ENCODE assay signal across 20 cellular contexts in genomic region chr2:205739618-205740017, GRCh38. TPM values are rescaled to one million over a fixed set of nuclear protein-coding genes. Genes with fewer than 3 reads are reported as not detected.
DNase-seq lines count a peak whose midpoint lies in the region; ATAC-seq and TF ChIP-seq lines count a peak whose summit lies in the region.
"Had no signal": no experiment of that assay in that cellular context is flagged by ENCODE, and none has a peak within 500 bp of the region (broad histone marks: within the 10 kb centered on the region; RNA-seq: fewer than 3 reads in every experiment).

No MANE protein-coding gene starts in this region.

- TF ChIP-seq CTCF in glutamatergic neuron (IDR thresholded peaks at IDR 0.05; ENCODE audit: partially characterized antibody, unreplicated experiment), result no peak

- no peak overlapping the region for H3K9ac ChIP-seq in stomach smooth muscle (ENCODE audit: low read length in 2 of 2)

- peaks cover 42% of the 10 kb centered on the region for H3K4me1 ChIP-seq in stomach smooth muscle (ENCODE audit: control insufficient read depth, insufficient read depth, low read length)

- peak overlapping the region; percentile 75 for H3K27ac ChIP-seq in stomach smooth muscle (ENCODE audit: low read length)
- H3K27ac ChIP-seq: RWPE1 had no signal

- DNase-seq in NCI-H1694 treated with DMSO at 0.1 percent for 48 hours (lab: John Stamatoyannopoulos, UW), result peak; percentile 84
- peak; percentile 79 for DNase-seq in NCI-H524 treated with DMSO at 0.1 percent for 48 hours (lab: John Stamatoyannopoulos, UW)
- DNase-seq in glutamatergic neuron, result no peak
- DNase-seq in SW 1271 (lab: John Stamatoyannopoulos, UW), result no peak
- DNase-seq: EL; GF-D8; H7; NCI-H1092; NCI-H1436; NCI-H2029; NK-92 treated with Interleukin-12 subunit alpha and Interleukin-12 subunit beta, amount 100 ng/mL, for 24 hours; SHP77 treated with DMSO at 0.1 percent for 48 hours had no signal

- no peaks in the 10 kb centered on the region for H3K9me3 ChIP-seq in stomach smooth muscle (ENCODE audit: control insufficient read depth in 2 of 2, low read length in 2 of 2)
- H3K9me3 ChIP-seq: A549 had no signal

- H3K36me3 ChIP-seq in stomach smooth muscle (ENCODE audit: control insufficient read depth in 2 of 2, insufficient read depth in 2 of 2, low read length in 2 of 2), result peaks cover 75 to 82% of the 10 kb centered on the region in 2 donors

- H3K4me3 ChIP-seq in stomach smooth muscle (ENCODE audit: low read length in 2 of 2), result no peak overlapping the region
- H3K4me3 ChIP-seq: A549, K562 had no signal

- no peak for ATAC-seq in GM18520 (IDR thresholded peaks at IDR 0.05; ENCODE audit: unreplicated experiment)
- no peak for ATAC-seq in HG03469 (IDR thresholded peaks at IDR 0.05; ENCODE audit: unreplicated experiment)
- ATAC-seq: A549, K562 had no signal

- peaks cover 12% of the 10 kb centered on the region for H3K27me3 Mint-ChIP-seq in glutamatergic neuron (ENCODE audit: unreplicated experiment)

- H3K9me3 Mint-ChIP-seq in glutamatergic neuron (ENCODE audit: unreplicated experiment), result peaks cover 13% of the 10 kb centered on the region
- H3K9me3 Mint-ChIP-seq: CD14-positive monocyte had no signal

- H3K4me3 Mint-ChIP-seq in glutamatergic neuron (ENCODE audit: unreplicated experiment), result peak overlapping the region; percentile 64
- H3K4me3 Mint-ChIP-seq: B cell, CD14-positive monocyte had no signal

- no peaks in the 10 kb centered on the region for H3K27me3 ChIP-seq in stomach smooth muscle (ENCODE audit: control insufficient read depth in 1 of 2, insufficient read depth in 2 of 2, low read length in 2 of 2)

- H3K27ac Mint-ChIP-seq in glutamatergic neuron (ENCODE audit: unreplicated experiment), result peak overlapping the region; percentile 96
- H3K27ac Mint-ChIP-seq: B cell, CD14-positive monocyte had no signal

- H3K4me1 Mint-ChIP-seq in glutamatergic neuron (ENCODE audit: low read depth, unreplicated experiment), result peaks cover 46% of the 10 kb centered on the region
- H3K4me1 Mint-ChIP-seq: B cell had no signal

- H3K36me3 Mint-ChIP-seq in glutamatergic neuron (ENCODE audit: unreplicated experiment), result peaks cover 19% of the 10 kb centered on the region
- H3K36me3 Mint-ChIP-seq: CD14-positive monocyte had no signal

RNA-seq across cellular contexts. Expression of gene NRP2, which starts 57.3 kb away (rescaled TPM):
- 89.0 TPM for total RNA-seq in glutamatergic neuron (ENCODE audit: unreplicated experiment)

Comparison
In these comparisons a context has a peak if more than half of its experiments do, and no peak if none do; other contexts are left out.
1. DNase-seq: peak in NCI-H1694 treated with DMSO at 0.1 percent for 48 hours (single experiment) and NCI-H524 treated with DMSO at 0.1 percent for 48 hours (single experiment); none in glutamatergic neuron (single experiment) and SW 1271 (0 of 2).